ENCODE assay signal across 22 cellular contexts in the genomic region with DNA sequence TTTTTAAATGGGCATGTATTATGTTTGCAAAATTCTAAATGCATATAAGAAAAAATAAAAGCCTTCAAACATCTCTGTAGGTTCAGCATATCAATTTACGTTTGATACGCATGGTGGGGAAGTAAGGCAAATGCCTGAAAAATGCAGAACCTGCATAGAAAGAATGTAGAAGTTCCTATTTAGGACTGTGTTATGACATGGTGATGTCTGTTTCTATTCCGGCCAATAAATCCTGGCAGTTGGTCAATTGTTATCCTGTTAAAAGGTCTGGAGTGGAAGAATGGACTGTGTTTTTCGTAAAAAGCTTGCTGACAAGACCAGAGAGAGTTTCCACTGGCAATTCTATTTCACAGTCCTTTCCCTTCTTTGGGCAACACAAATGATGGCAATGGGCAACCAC. TPM values are rescaled to one million over a fixed set of nuclear protein-coding genes. Genes with fewer than 3 reads are reported as not detected.
DNase-seq lines count a peak whose midpoint lies in the region; ATAC-seq and TF ChIP-seq lines count a peak whose summit lies in the region.
"Had no signal": no experiment of that assay in that cellular context is flagged by ENCODE, and none has a peak within 500 bp of the region (broad histone marks: within the 10 kb centered on the region; RNA-seq: fewer than 3 reads in every experiment).

No MANE protein-coding gene starts in this region.

- H3K4me2 ChIP-seq in mesenchymal stem cell (ENCODE audit: low read length, poor library complexity, severe bottlenecking): no peak overlapping the region

- H4K8ac ChIP-seq in mesenchymal stem cell (ENCODE audit: low read length): no peak overlapping the region

- H2BK12ac ChIP-seq in mesenchymal stem cell (ENCODE audit: low read length in 2 of 2): no peak overlapping the region

- H3K27me3 ChIP-seq in RWPE2 (ENCODE audit: insufficient read depth, poor library complexity, severe bottlenecking) (no peaks in the 10 kb centered on the region), mesenchymal stem cell (ENCODE audit: control insufficient read depth in 1 of 2, insufficient read depth in 1 of 2, low read length in 2 of 2) (no peaks in the 10 kb centered on the region), transverse colon (no peaks in the 10 kb centered on the region)
- H3K27me3 ChIP-seq: esophagus squamous epithelium, neutrophil had no signal

- peaks cover 32% of the 10 kb centered on the region for H3K4me1 ChIP-seq in RWPE2 (ENCODE audit: insufficient read depth, poor library complexity, severe bottlenecking)
- peaks cover 2% of the 10 kb centered on the region for H3K4me1 ChIP-seq in mesenchymal stem cell (ENCODE audit: control insufficient read depth, insufficient read depth, low read depth, low read length)
- peaks cover 3 to 28% (median 3%) of the 10 kb centered on the region in 4 donors for H3K4me1 ChIP-seq in transverse colon

- in situ Hi-C loops in transverse colon (cut with MboI; ENCODE audit: low pct_ligation_motif_present in 1 of 4, low pct_unique_long_range_greater_than_20kb in 1 of 4, low sequenced_read_pairs in 3 of 4): no loop called here

- no peak for DNase-seq in RWPE2 (ENCODE audit: low spot score)
- peak; percentile 41 for DNase-seq in fibroblast of mammary gland (ENCODE audit: low read depth)
- no peak for DNase-seq in mesenchymal stem cell
- DNase-seq in transverse colon: no peak
- DNase-seq in COR-L47 (lab: John Stamatoyannopoulos, UW): no peak
- DNase-seq: activated CD4-positive, alpha-beta T cell treated with anti-CD3 and anti-CD28 coated beads, Interleukin-2, amount 10 ng/mL, durations not matched to agents 7 days and 5 days; activated CD8-positive, alpha-beta memory T cell treated with anti-CD3 and anti-CD28 coated beads, Interleukin-2, amount 50 U/mL, for 4 hours; activated gamma-delta T cell treated with Interleukin-2 at 50 U/mL for 16 hours; AML-193; DMS79 treated with DMSO at 0.1 percent for 48 hours; effector CD8-positive, alpha-beta T cell; esophagus squamous epithelium; head of caudate nucleus; MM.1S; NCI-H146; NCI-H2171 treated with DMSO at 0.1 percent for 48 hours; NCI-H774; OCI-M1; SIG-M5 had no signal

- no peak overlapping the region for H2BK15ac ChIP-seq in mesenchymal stem cell (ENCODE audit: low read depth, poor library complexity, severe bottlenecking)

- H3K9ac ChIP-seq in mesenchymal stem cell (ENCODE audit: low read length): peak overlapping the region; percentile 16

- H3K4ac ChIP-seq in mesenchymal stem cell (ENCODE audit: low read depth in 1 of 2, low read length in 2 of 2): no peak overlapping the region

- intact Hi-C loops in transverse colon (cut with DNase I; ENCODE audit: low total_unique reads): no loop called here

- no peak overlapping the region for H3K18ac ChIP-seq in mesenchymal stem cell (ENCODE audit: low read depth in 1 of 2, low read length in 2 of 2)

- no peaks in the 10 kb centered on the region for H3K36me3 ChIP-seq in RWPE2 (ENCODE audit: low read depth)
- H3K36me3 ChIP-seq in mesenchymal stem cell (ENCODE audit: control insufficient read depth in 1 of 2, insufficient read depth in 2 of 2, low read depth in 1 of 2, low read length in 2 of 2): no peaks in the 10 kb centered on the region
- no peaks in the 10 kb centered on the region for H3K36me3 ChIP-seq in transverse colon
- H3K36me3 ChIP-seq: esophagus squamous epithelium, neutrophil had no signal

- no peak overlapping the region for H2BK120ac ChIP-seq in mesenchymal stem cell (ENCODE audit: low read depth, low read length)

- H2AFZ ChIP-seq in mesenchymal stem cell (ENCODE audit: low read depth, low read length): no peak overlapping the region

- no peak overlapping the region for H3K23ac ChIP-seq in mesenchymal stem cell (ENCODE audit: low read length in 2 of 2)

- H4K91ac ChIP-seq in mesenchymal stem cell (ENCODE audit: low read length): no peak overlapping the region

- no peak overlapping the region for H3K14ac ChIP-seq in mesenchymal stem cell (ENCODE audit: low read length in 2 of 2)

- 79% methylated on average over 4 of the region's 4 CpGs for WGBS in mesenchymal stem cell
- 57 to 61% methylated on average over 4 of the region's 4 CpGs for WGBS in transverse colon (ENCODE audit: low coverage in 1 of 2), 2 donors

- TF ChIP-seq EP300 in transverse colon (IDR thresholded peaks at IDR 0.05; ENCODE audit: low read depth): no peak

- H2AK5ac ChIP-seq in mesenchymal stem cell (ENCODE audit: low read length, severe bottlenecking): no peak overlapping the region

- H3K9me3 ChIP-seq in RWPE2 (ENCODE audit: severe bottlenecking) (no peaks in the 10 kb centered on the region), mesenchymal stem cell (ENCODE audit: control insufficient read depth, low read length) (no peaks in the 10 kb centered on the region), transverse colon (no peaks in the 10 kb centered on the region)
- H3K9me3 ChIP-seq: esophagus squamous epithelium, neutrophil had no signal

- TF ChIP-seq CTCF in RWPE2 (IDR thresholded peaks at IDR 0.05; ENCODE audit: poor library complexity, severe bottlenecking): no peak
- TF ChIP-seq CTCF in fibroblast of mammary gland (conservative IDR thresholded peaks at IDR 0.05; ENCODE audit: control insufficient read depth, insufficient read depth, low read depth, low read length): no peak
- no peak for TF ChIP-seq CTCF in transverse colon (IDR thresholded peaks at IDR 0.05)

- H3K27ac ChIP-seq in RWPE2 (ENCODE audit: poor library complexity, severe bottlenecking) (peak overlapping the region; percentile 70), mesenchymal stem cell (ENCODE audit: low read length, poor library complexity, severe bottlenecking) (no peak overlapping the region), transverse colon (peak overlapping the region in 3 of 4 donors; percentile 53 to 63 (median 57))
- H3K27ac ChIP-seq: neutrophil had no signal

- no peak for ATAC-seq in RWPE2 (ENCODE audit: low read depth)
- ATAC-seq in GM21515 (IDR thresholded peaks at IDR 0.05; ENCODE audit: unreplicated experiment): no peak
- no peak for ATAC-seq in esophagus mucosa

- no peak overlapping the region for H2BK5ac ChIP-seq in mesenchymal stem cell (ENCODE audit: low read depth, low read length, poor library complexity, severe bottlenecking)

- no peak for TF ChIP-seq POLR2A in transverse colon (IDR thresholded peaks at IDR 0.05)

- no peaks in the 10 kb centered on the region for H3K79me1 ChIP-seq in mesenchymal stem cell (replicated peaks; ENCODE audit: low read length, poor library complexity, severe bottlenecking)

- H3K4me3 ChIP-seq in RWPE2 (ENCODE audit: severe bottlenecking) (no peak overlapping the region), fibroblast of mammary gland (ENCODE audit: control insufficient read depth, low read depth, low read length) (no peak overlapping the region), mesenchymal stem cell (ENCODE audit: insufficient read depth in 1 of 2, low read depth in 1 of 2, low read length in 2 of 2) (no peak overlapping the region), transverse colon (no peak overlapping the region)
- H3K4me3 ChIP-seq: esophagus squamous epithelium had no signal

RNA-seq across cellular contexts. Expression of gene CAV2, which starts 49.6 kb away (rescaled TPM):
- polyA plus RNA-seq in mesenchymal stem cell (2013, experiment 1 of 2): 53.9 TPM
- 58.7 TPM for polyA plus RNA-seq in mesenchymal stem cell (2013, experiment 2 of 2)
- total RNA-seq in transverse colon (10 to 100 TPM in 3 of 4 donors, 1 to 10 TPM in 1; 4.1 to 28.3 (median 13.9) TPM), esophagus mucosa (50.2 TPM)
- total RNA-seq: activated CD4-positive, alpha-beta T cell treated with anti-CD3 and anti-CD28 coated beads, Interleukin-2, amount 10 ng/mL, durations not matched to agents 7 days and 5 days had no signal
